In the genomic region with DNA sequence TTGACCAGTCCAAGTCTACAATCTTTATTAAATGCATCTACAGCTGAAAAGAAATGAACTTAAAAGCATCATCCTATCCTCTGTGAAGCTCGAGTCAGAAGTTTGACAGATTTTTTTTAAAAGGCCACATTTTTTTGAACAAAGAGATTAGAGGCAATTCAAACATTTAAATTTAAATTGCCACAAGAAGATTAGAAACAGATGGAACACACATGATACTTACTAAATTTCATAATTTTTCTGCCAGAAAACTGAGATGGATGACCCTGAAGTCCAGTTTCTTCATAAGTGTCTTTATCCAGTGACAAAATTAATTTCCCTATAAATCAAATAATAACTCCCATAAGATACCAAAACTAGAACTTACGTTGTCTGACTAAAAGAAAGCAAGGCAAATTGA, we compare ENCODE assay signal across 23 cellular contexts.
"Had no signal": no experiment of that assay in that cellular context is flagged by ENCODE, and none has a peak within 500 bp of the region (broad histone marks: within the 10 kb centered on the region; RNA-seq: fewer than 3 reads in every experiment).

No MANE protein-coding gene starts in this region.

- H3K9me3 ChIP-seq: ovary, psoas muscle, right lobe of liver, sigmoid colon, stomach, thoracic aorta, thyroid gland, tibial nerve, upper lobe of left lung, vagina had no signal

- DNase-seq: occipital lobe; ovary; posterior cingulate gyrus; psoas muscle; right cardiac atrium; right lobe of liver; sigmoid colon; small intestine; stimulated activated CD4-positive, alpha-beta T cell treated with anti-CD3 and anti-CD28 coated beads, Interleukin-15, amount 100 ng/mL, for 24 hours; stimulated activated CD4-positive, alpha-beta T cell treated with anti-CD3 and anti-CD28 coated beads, Interleukin-2, amount 100 ng/mL, for 24 hours; stimulated activated CD4-positive, alpha-beta T cell treated with anti-CD3 and anti-CD28 coated beads, Interleukin-2, amount 100 ng/mL, for 48 hours; stimulated activated CD4-positive, alpha-beta T cell treated with anti-CD3 and anti-CD28 coated beads, Interleukin-4, amount 100 ng/mL, for 24 hours; stimulated activated naive B cell treated with anti-CD40 and anti-IgM and Interleukin-4, amounts not matched to agents 10 μg/mL and 1 μg/mL and 100 μg/mL, for 72 hours; stimulated activated naive CD4-positive, alpha-beta T cell treated with Interleukin-2 at 50 U/mL for 16 hours; stomach; thyroid gland; trophoblast cell; upper lobe of left lung had no signal

- H3K9ac ChIP-seq: neural progenitor cell, parathyroid adenoma had no signal

- H3K4me1 ChIP-seq: parathyroid adenoma, psoas muscle, right lobe of liver had no signal

- H3K27me3 ChIP-seq: neural progenitor cell, ovary, right lobe of liver, sigmoid colon, stomach, thyroid gland, tibial nerve, upper lobe of left lung, vagina had no signal

- H3K27ac ChIP-seq: neural progenitor cell, ovary, parathyroid adenoma, psoas muscle, right lobe of liver, sigmoid colon, stomach, thoracic aorta, thyroid gland, tibial nerve, upper lobe of left lung, vagina had no signal

- H3K4me3 ChIP-seq: neural progenitor cell, ovary, psoas muscle, right lobe of liver, sigmoid colon, stomach, thoracic aorta, thyroid gland, tibial nerve, upper lobe of left lung, vagina had no signal

- H3K36me3 ChIP-seq: neural progenitor cell, ovary had no signal
